1 cellular context compared by ENCODE assay signal in genomic region chr11:68343761-68344256, GRCh38.
TF ChIP-seq lines count a peak whose summit lies in the region.

No MANE protein-coding gene starts in this region.

TF ChIP-seq in HepG2, 621 proteins besides CTCF, POLR2A, EP300 and RAD21 (continued from another document and continues in another):
- TF ChIP-seq NFKBIZ (CRISPR knock-in tag; IDR thresholded peaks at IDR 0.05) (no peak), ZBTB4 (CRISPR knock-in tag; IDR thresholded peaks at IDR 0.05; ENCODE audit: borderline replicate concordance) (no peak), ZNF513 (CRISPR knock-in tag; conservative IDR thresholded peaks at IDR 0.05) (no peak), ZNF225 (CRISPR knock-in tag; IDR thresholded peaks at IDR 0.05) (no peak), ZNF850 (CRISPR knock-in tag; conservative IDR thresholded peaks at IDR 0.05) (no peak), ZNF629 (CRISPR knock-in tag; conservative IDR thresholded peaks at IDR 0.05) (peak; percentile 35; the same call in 1 of the 2 replicates), ZNF326 (CRISPR knock-in tag; IDR thresholded peaks at IDR 0.05; ENCODE audit: borderline replicate concordance) (no peak), ZNF567 (CRISPR knock-in tag; IDR thresholded peaks at IDR 0.05; ENCODE audit: borderline replicate concordance) (no peak), HOXD1 (CRISPR knock-in tag; IDR thresholded peaks at IDR 0.05) (no peak), ZNF75D (CRISPR knock-in tag; IDR thresholded peaks at IDR 0.05; ENCODE audit: borderline replicate concordance) (no peak), IRF9 (CRISPR knock-in tag; IDR thresholded peaks at IDR 0.05; ENCODE audit: borderline replicate concordance) (no peak), ZNF644 (CRISPR knock-in tag; IDR thresholded peaks at IDR 0.05; ENCODE audit: low read depth) (no peak), FOXJ3 (CRISPR knock-in tag; IDR thresholded peaks at IDR 0.05; ENCODE audit: borderline replicate concordance) (no peak), RBFOX2 (IDR thresholded peaks at IDR 0.05; ENCODE audit: low read depth, low read length) (no peak), STAT6 (CRISPR knock-in tag; IDR thresholded peaks at IDR 0.05; ENCODE audit: borderline replicate concordance) (no peak), TRIM24 (CRISPR knock-in tag; IDR thresholded peaks at IDR 0.05) (no peak), ZNF230 (CRISPR knock-in tag; IDR thresholded peaks at IDR 0.05) (no peak), ZFAT (CRISPR knock-in tag; conservative IDR thresholded peaks at IDR 0.05) (no peak), ZNF576 (CRISPR knock-in tag; IDR thresholded peaks at IDR 0.05) (no peak), BORCS8-MEF2B (CRISPR knock-in tag; IDR thresholded peaks at IDR 0.05) (no peak), PRDM15 (CRISPR knock-in tag; IDR thresholded peaks at IDR 0.05) (no peak), ZFP36L1 (CRISPR knock-in tag; IDR thresholded peaks at IDR 0.05) (no peak), CEBPZ (IDR thresholded peaks at IDR 0.05; ENCODE audit: low read length) (no peak), ZBTB25 (CRISPR knock-in tag; IDR thresholded peaks at IDR 0.05) (no peak), ZNF773 (CRISPR knock-in tag; IDR thresholded peaks at IDR 0.05; ENCODE audit: borderline replicate concordance) (no peak), CERS6 (CRISPR knock-in tag; IDR thresholded peaks at IDR 0.05) (no peak), NFATC3 (CRISPR knock-in tag; IDR thresholded peaks at IDR 0.05) (no peak), ZNF337 (CRISPR knock-in tag; IDR thresholded peaks at IDR 0.05; ENCODE audit: borderline replicate concordance, low read depth) (no peak), NR1H2 (CRISPR knock-in tag; IDR thresholded peaks at IDR 0.05; ENCODE audit: borderline replicate concordance, low read depth) (no peak), ZNF782 (CRISPR knock-in tag; IDR thresholded peaks at IDR 0.05; ENCODE audit: borderline replicate concordance) (no peak), CREB1 (IDR thresholded peaks at IDR 0.05) (no peak), CREB1 (CRISPR knock-in tag; IDR thresholded peaks at IDR 0.05) (no peak), HNF4G (IDR thresholded peaks at IDR 0.05; ENCODE audit: borderline replicate concordance, low read depth, low read length) (peak; percentile 50; the same call in 1 of the 2 replicates), HNF4G (CRISPR knock-in tag; IDR thresholded peaks at IDR 0.05; ENCODE audit: borderline replicate concordance, low read depth) (no peak; the same call in 1 of the 2 replicates), FOXA3 (CRISPR knock-in tag; IDR thresholded peaks at IDR 0.05) (0 out of 2 replicates have a peak, but pooled peaks have one; percentile 13), TIGD3 (CRISPR knock-in tag; IDR thresholded peaks at IDR 0.05; ENCODE audit: borderline replicate concordance) (no peak), HMGA1 (CRISPR knock-in tag; conservative IDR thresholded peaks at IDR 0.05) (no peak), ZNF331 (CRISPR knock-in tag; IDR thresholded peaks at IDR 0.05) (0 out of 2 replicates have a peak, but pooled peaks have one; percentile 36), ZNF367 (CRISPR knock-in tag; IDR thresholded peaks at IDR 0.05; ENCODE audit: borderline replicate concordance) (no peak), TCF12 (IDR thresholded peaks at IDR 0.05) (no peak), TCF12 (CRISPR knock-in tag; IDR thresholded peaks at IDR 0.05) (no peak), HOXA7 (CRISPR knock-in tag; IDR thresholded peaks at IDR 0.05) (no peak)
